Comparison of ENCODE assay signal across 12 cellular contexts in genomic region chr13:24050292-24050711, GRCh38.
DNase-seq lines count a peak whose midpoint lies in the region; ATAC-seq and TF ChIP-seq lines count a peak whose summit lies in the region.
"Had no signal": no experiment of that assay in that cellular context is flagged by ENCODE, and none has a peak within 500 bp of the region (broad histone marks: within the 10 kb centered on the region; RNA-seq: fewer than 3 reads in every experiment).

No MANE protein-coding gene starts in this region.

- H3K4me1 ChIP-seq in lower lobe of right lung (peaks cover 35% of the 10 kb centered on the region), upper lobe of right lung (peaks cover 26% of the 10 kb centered on the region)

- TF ChIP-seq CTCF in lower lobe of right lung (IDR thresholded peaks at IDR 0.05) (no peak), upper lobe of right lung (IDR thresholded peaks at IDR 0.05) (no peak)

- no peaks in the 10 kb centered on the region for H3K36me3 Mint-ChIP-seq in immature natural killer cell

- H3K27ac ChIP-seq in cingulate gyrus (ENCODE audit: low read depth, low read length) (peak overlapping the region; percentile 67), lower lobe of right lung (peak overlapping the region; percentile 31), upper lobe of right lung (no peak overlapping the region)
- H3K27ac ChIP-seq: 22Rv1 had no signal

- H3K36me3 ChIP-seq in lower lobe of right lung (no peaks in the 10 kb centered on the region), upper lobe of right lung (no peaks in the 10 kb centered on the region)

- DNase-seq in DMS53 (lab: John Stamatoyannopoulos, UW) (peak; percentile 21), DMS53 treated with DMSO at 0.1 percent for 48 hours (lab: John Stamatoyannopoulos, UW; ENCODE audit: unreplicated experiment) (no peak), lower lobe of right lung (peak; percentile 66), upper lobe of right lung (peak; percentile 75), erythroblast (lab: John Stamatoyannopoulos, UW) (no peak), foreskin melanocyte (no peak), immature natural killer cell (no peak)
- DNase-seq: NCI-H748 treated with DMSO at 0.1 percent for 48 hours; stimulated activated CD4-positive, alpha-beta T cell treated with anti-CD3 and anti-CD28 coated beads, Interleukin-15, amount 100 ng/mL, for 24 hours had no signal

- H3K9me3 ChIP-seq in lower lobe of right lung = peaks cover 10% of the 10 kb centered on the region
- H3K9me3 ChIP-seq in upper lobe of right lung = no peaks in the 10 kb centered on the region

- no peak overlapping the region for H3K4me3 ChIP-seq in lower lobe of right lung
- H3K4me3 ChIP-seq in upper lobe of right lung = no peak overlapping the region

- intact Hi-C loops in lower lobe of right lung (cut with DNase I) (loop anchor here (10.0 kb wide), 1 partner anchor 174 kb away; no protein-coding TSS in a partner anchor), upper lobe of right lung (cut with DNase I) (loop anchor here (10.0 kb wide), 1 partner anchor 164 kb away; no protein-coding TSS in a partner anchor)

- peaks cover 0 to 3% (median 0%) of the 10 kb centered on the region in 6 donors for H3K9me3 Mint-ChIP-seq in immature natural killer cell

- no peak overlapping the region for H3K27ac Mint-ChIP-seq in immature natural killer cell

- H3K4me3 Mint-ChIP-seq in immature natural killer cell = no peak overlapping the region

- H3K4me1 Mint-ChIP-seq in immature natural killer cell = peaks cover 0 to 9% of the 10 kb centered on the region in 2 donors

- H3K27me3 Mint-ChIP-seq in immature natural killer cell (ENCODE audit: low read depth in 3 of 3) = peaks cover 0 to 9% (median 4%) of the 10 kb centered on the region in 3 donors

- no peak for TF ChIP-seq POLR2A in erythroblast (IDR thresholded peaks at IDR 0.05; ENCODE audit: low read length)

- peak; percentile 44 to 51 for ATAC-seq in lower lobe of right lung
- ATAC-seq in upper lobe of right lung = peak; percentile 59
- ATAC-seq: HCT116 had no signal

- H3K27me3 ChIP-seq in lower lobe of right lung (ENCODE audit: low read depth) (no peaks in the 10 kb centered on the region), upper lobe of right lung (no peaks in the 10 kb centered on the region)

Comparison
In these comparisons a context has a peak if more than half of its experiments do, and no peak if none do; other contexts are left out.
1. DNase-seq: peak in DMS53 (single experiment), lower lobe of right lung (single experiment) and upper lobe of right lung (single experiment); none in DMS53 treated with DMSO at 0.1 percent for 48 hours (single experiment), erythroblast (0 of 2), foreskin melanocyte (single experiment) and immature natural killer cell (0 of 3).